ENCODE assay signal across 3 cellular contexts in genomic region chr3:89332311-89333159, GRCh38.
TF ChIP-seq lines count a peak whose summit lies in the region.

No MANE protein-coding gene starts in this region.

TF ChIP-seq in GM23338, 12 proteins besides CTCF, POLR2A, EP300 and RAD21:
- peak; percentile 76 for TF ChIP-seq NANOG (IDR thresholded peaks at IDR 0.05; ENCODE audit: borderline replicate concordance)
- no peak for TF ChIP-seq STAT1 (IDR thresholded peaks at IDR 0.05; ENCODE audit: unreplicated experiment)
- TF ChIP-seq ZNF462 (CRISPR knock-in tag; IDR thresholded peaks at IDR 0.05) = 0 out of 2 replicates have a peak, but pooled peaks have one; percentile 21
TF ChIP-seq in GM23338: peak in this region for 2.

TF ChIP-seq in H1, 55 proteins besides CTCF, POLR2A, EP300 and RAD21:
- TF ChIP-seq, protein P1, sequence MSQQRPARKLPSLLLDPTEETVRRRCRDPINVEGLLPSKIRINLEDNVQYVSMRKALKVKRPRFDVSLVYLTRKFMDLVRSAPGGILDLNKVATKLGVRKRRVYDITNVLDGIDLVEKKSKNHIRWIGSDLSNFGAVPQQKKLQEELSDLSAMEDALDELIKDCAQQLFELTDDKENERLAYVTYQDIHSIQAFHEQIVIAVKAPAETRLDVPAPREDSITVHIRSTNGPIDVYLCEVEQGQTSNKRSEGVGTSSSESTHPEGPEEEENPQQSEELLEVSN (IDR thresholded peaks at IDR 0.05) = no peak
- no peak for TF ChIP-seq USF2 (IDR thresholded peaks at IDR 0.05; ENCODE audit: low read length)
- no peak for TF ChIP-seq CBX5 (IDR thresholded peaks at IDR 0.05; ENCODE audit: low read depth, low read length)
- TF ChIP-seq KDM4A (IDR thresholded peaks at IDR 0.05; ENCODE audit: low read depth, low read length, severe bottlenecking) = no peak
- TF ChIP-seq CHD7 (IDR thresholded peaks at IDR 0.05; ENCODE audit: insufficient replicate concordance, low read length) = peak; percentile 67

TF ChIP-seq in SK-N-SH treated with all-trans-retinoic acid at 6 μM for 48 hours, 23 proteins besides CTCF, POLR2A, EP300 and RAD21:
- TF ChIP-seq PPARA (CRISPR knock-in tag; IDR thresholded peaks at IDR 0.05; ENCODE audit: borderline replicate concordance) = no peak
- no peak for TF ChIP-seq BACH2 (CRISPR knock-in tag; IDR thresholded peaks at IDR 0.05; ENCODE audit: borderline replicate concordance)
- TF ChIP-seq GLIS3 (CRISPR knock-in tag; IDR thresholded peaks at IDR 0.05) = no peak
- no peak for TF ChIP-seq ISL1 (CRISPR knock-in tag; IDR thresholded peaks at IDR 0.05)
- no peak for TF ChIP-seq ZNF8 (CRISPR knock-in tag; IDR thresholded peaks at IDR 0.05)
- no peak for TF ChIP-seq TCF4 (CRISPR knock-in tag; IDR thresholded peaks at IDR 0.05; ENCODE audit: borderline replicate concordance)
- no peak for TF ChIP-seq ESRRG (CRISPR knock-in tag; IDR thresholded peaks at IDR 0.05)
- TF ChIP-seq, protein P2, sequence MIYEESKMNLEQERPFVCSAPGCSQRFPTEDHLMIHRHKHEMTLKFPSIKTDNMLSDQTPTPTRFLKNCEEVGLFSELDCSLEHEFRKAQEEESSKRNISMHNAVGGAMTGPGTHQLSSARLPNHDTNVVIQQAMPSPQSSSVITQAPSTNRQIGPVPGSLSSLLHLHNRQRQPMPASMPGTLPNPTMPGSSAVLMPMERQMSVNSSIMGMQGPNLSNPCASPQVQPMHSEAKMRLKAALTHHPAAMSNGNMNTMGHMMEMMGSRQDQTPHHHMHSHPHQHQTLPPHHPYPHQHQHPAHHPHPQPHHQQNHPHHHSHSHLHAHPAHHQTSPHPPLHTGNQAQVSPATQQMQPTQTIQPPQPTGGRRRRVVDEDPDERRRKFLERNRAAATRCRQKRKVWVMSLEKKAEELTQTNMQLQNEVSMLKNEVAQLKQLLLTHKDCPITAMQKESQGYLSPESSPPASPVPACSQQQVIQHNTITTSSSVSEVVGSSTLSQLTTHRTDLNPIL (CRISPR knock-in tag; IDR thresholded peaks at IDR 0.05; ENCODE audit: low read depth) = no peak
